Comparison of ENCODE assay signal across 13 cellular contexts in genomic region chr5:179143446-179143845, GRCh38.
DNase-seq lines count a peak whose midpoint lies in the region; ATAC-seq, FAIRE-seq and TF ChIP-seq lines count a peak whose summit lies in the region.
"Had no signal": no experiment of that assay in that cellular context is flagged by ENCODE, and none has a peak within 500 bp of the region (broad histone marks: within the 10 kb centered on the region; RNA-seq: fewer than 3 reads in every experiment).

No MANE protein-coding gene starts in this region.

- no peaks in the 10 kb centered on the region for H3K27me3 Mint-ChIP-seq in activated naive CD8-positive, alpha-beta T cell treated with anti-CD3 and anti-CD28 coated beads, Interleukin-2, amount 50 U/mL, for 24 hours

- peaks cover 36% of the 10 kb centered on the region for H3K4me1 Mint-ChIP-seq in activated naive CD8-positive, alpha-beta T cell treated with anti-CD3 and anti-CD28 coated beads, Interleukin-2, amount 50 U/mL, for 24 hours

- H3K9me3 ChIP-seq in HAP-1 (no peaks in the 10 kb centered on the region), kidney (ENCODE audit: control insufficient read depth in 1 of 2, low read length in 2 of 2) (no peaks in the 10 kb centered on the region)

- H3K27me3 ChIP-seq in HAP-1 (ENCODE audit: low read depth): no peaks in the 10 kb centered on the region

- no peak overlapping the region for H3K27ac ChIP-seq in kidney (ENCODE audit: low read depth in 2 of 2, low read length in 2 of 2)

- H3K36me3 Mint-ChIP-seq in activated naive CD8-positive, alpha-beta T cell treated with anti-CD3 and anti-CD28 coated beads, Interleukin-2, amount 50 U/mL, for 24 hours (ENCODE audit: low read depth): peaks cover 4% of the 10 kb centered on the region
- H3K36me3 Mint-ChIP-seq: CD8-positive, alpha-beta memory T cell had no signal

- H3K4me1 ChIP-seq in HAP-1 (no peaks in the 10 kb centered on the region), kidney (ENCODE audit: control insufficient read depth in 1 of 2, insufficient read depth in 1 of 2, low read depth in 1 of 2, low read length in 2 of 2) (no peaks in the 10 kb centered on the region)

- intact Hi-C loops in kidney (cut with DNase I): no loop called here

- H3K4me3 ChIP-seq in HAP-1: no peak overlapping the region
- H3K4me3 ChIP-seq in kidney (ENCODE audit: low read length in 2 of 2): no peak overlapping the region

- no peak for TF ChIP-seq CTCF in kidney (IDR thresholded peaks at IDR 0.05; ENCODE audit: borderline replicate concordance, extremely low read depth, insufficient read depth)

- FAIRE-seq in kidney (lab: Jason Lieb, UNC): no peak

- H3K4me3 Mint-ChIP-seq in activated naive CD8-positive, alpha-beta T cell treated with anti-CD3 and anti-CD28 coated beads, Interleukin-2, amount 50 U/mL, for 24 hours: no peak overlapping the region
- H3K4me3 Mint-ChIP-seq: CD8-positive, alpha-beta memory T cell had no signal

- H3K9me3 Mint-ChIP-seq in activated naive CD8-positive, alpha-beta T cell treated with anti-CD3 and anti-CD28 coated beads, Interleukin-2, amount 50 U/mL, for 24 hours: peaks cover 7% of the 10 kb centered on the region

- in situ Hi-C loops in HAP-1 (cut with MboI; ENCODE audit: low sequenced_read_pairs): no loop called here

- no peak for ATAC-seq in activated naive CD8-positive, alpha-beta T cell treated with anti-CD3 and anti-CD28 coated beads, Interleukin-2, amount 50 U/mL, for 24 hours
- ATAC-seq in HG03045 (IDR thresholded peaks at IDR 0.05; ENCODE audit: unreplicated experiment) (no peak), HG03135 (IDR thresholded peaks at IDR 0.05; ENCODE audit: unreplicated experiment) (no peak)

- H3K9ac ChIP-seq in kidney (ENCODE audit: low read length in 2 of 2): no peak overlapping the region

- H3K36me3 ChIP-seq in HAP-1 (replicated peaks): no peaks in the 10 kb centered on the region
- H3K36me3 ChIP-seq in kidney (ENCODE audit: control insufficient read depth in 1 of 2, insufficient read depth in 2 of 2, low read length in 2 of 2): no peaks in the 10 kb centered on the region

- DNase-seq in AG08396 (ENCODE audit: low spot score): peak; percentile 46
- DNase-seq in HAP-1 (ENCODE audit: low spot score in 2 of 2): peak; percentile 11 to 55
- no peak for DNase-seq in activated naive CD8-positive, alpha-beta T cell treated with anti-CD3 and anti-CD28 coated beads, Interleukin-2, amount 50 U/mL, for 24 hours
- DNase-seq in kidney: peak; percentile 14
- no peak for DNase-seq in OCI-M2 (lab: John Stamatoyannopoulos, UW; ENCODE audit: unreplicated experiment)
- no peak for DNase-seq in stimulated activated CD4-positive, alpha-beta T cell treated with anti-CD3 and anti-CD28 coated beads, Interleukin-4, amount 100 ng/mL, for 1 hour
- DNase-seq: activated gamma-delta T cell; CD8-positive, alpha-beta memory T cell; NCI-H2081 treated with DMSO at 0.1 percent for 48 hours; SHP77 treated with DMSO at 0.1 percent for 48 hours; stimulated activated naive CD4-positive, alpha-beta T cell had no signal

- H3K27ac Mint-ChIP-seq in activated naive CD8-positive, alpha-beta T cell treated with anti-CD3 and anti-CD28 coated beads, Interleukin-2, amount 50 U/mL, for 24 hours: peak overlapping the region; percentile 85
- H3K27ac Mint-ChIP-seq: CD8-positive, alpha-beta memory T cell had no signal

Comparison
In these comparisons a context has a peak if more than half of its experiments do, and no peak if none do; other contexts are left out.
1. DNase-seq: peak in AG08396 (single experiment), HAP-1 (2 of 2) and kidney (single experiment); none in activated naive CD8-positive, alpha-beta T cell treated with anti-CD3 and anti-CD28 coated beads, Interleukin-2, amount 50 U/mL, for 24 hours (single experiment), OCI-M2 (single experiment) and stimulated activated CD4-positive, alpha-beta T cell treated with anti-CD3 and anti-CD28 coated beads, Interleukin-4, amount 100 ng/mL, for 1 hour (single experiment).